ENCODE assay signal across 20 cellular contexts in the genomic region with DNA sequence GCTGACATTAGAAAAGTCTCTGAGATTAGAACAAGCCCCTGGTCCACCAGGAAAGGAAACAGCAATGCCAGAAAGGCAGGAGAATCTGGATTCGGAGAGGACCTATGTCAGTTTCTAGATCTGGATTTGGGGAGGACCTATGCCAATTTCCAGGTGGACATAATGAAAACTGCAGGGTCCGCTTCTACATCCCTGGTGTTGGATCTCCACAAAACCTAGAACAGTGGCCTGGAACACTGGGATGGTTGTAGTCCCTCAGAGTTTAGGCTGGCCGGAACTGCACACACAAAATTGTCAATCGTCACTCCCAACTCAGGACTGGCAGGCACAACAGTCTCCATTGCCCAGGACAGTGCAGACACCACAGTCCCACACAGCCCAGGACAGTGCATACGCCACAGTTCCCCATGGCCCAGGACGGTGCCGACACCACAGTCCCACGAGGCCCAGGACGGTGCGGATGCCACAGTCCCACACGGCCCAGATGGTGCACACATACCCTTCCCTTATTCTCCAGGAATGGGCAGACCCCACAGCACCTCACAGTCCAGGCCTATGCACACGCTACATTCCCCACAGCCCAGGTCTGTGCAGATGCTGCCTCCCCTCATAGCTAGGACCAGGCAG.
DNase-seq lines count a peak whose midpoint lies in the region; ATAC-seq, FAIRE-seq and TF ChIP-seq lines count a peak whose summit lies in the region.
"Had no signal": no experiment of that assay in that cellular context is flagged by ENCODE, and none has a peak within 500 bp of the region (broad histone marks: within the 10 kb centered on the region; RNA-seq: fewer than 3 reads in every experiment).

No MANE protein-coding gene starts in this region.

- H2BK15ac ChIP-seq in H1 (ENCODE audit: low read length), result no peak overlapping the region
- no peak overlapping the region for H2BK15ac ChIP-seq in neuronal stem cell (ENCODE audit: low read length)

- intact Hi-C loops in cardiac septum (cut with DNase I) (loop anchor here (10.0 kb wide), 1 partner anchor 406 kb away; no protein-coding TSS in a partner anchor), Right ventricle myocardium superior (cut with DNase I) (no loop called here), HepG2 (cut with micrococcal nuclease; ENCODE audit: unreplicated experiment) (no loop called here)

- no TSS peak for BruUV-seq in HepG2 (replicated peaks; lab: Mats Ljungman, UMichigan)

- H2BK120ac ChIP-seq in H1 (replicated peaks; ENCODE audit: low read depth, low read length) (no peak overlapping the region), neuronal stem cell (ENCODE audit: low read depth, low read length) (no peak overlapping the region)

- H2BK12ac ChIP-seq in H1 (ENCODE audit: low read depth, low read length) (peak overlapping the region; percentile 1; the same call in 1 of the 2 replicates), neuronal stem cell (ENCODE audit: low read length) (no peak overlapping the region)

- H2BK20ac ChIP-seq in H1 (ENCODE audit: low read length), result 0 out of 2 replicates have a peak overlapping the region, but pooled peaks have one; percentile 48

- TF ChIP-seq CTCF in H1 (IDR thresholded peaks at IDR 0.05; ENCODE audit: control extremely low read depth in 1 of 3, insufficient read depth in 1 of 3, low read depth in 1 of 3, low read length in 3 of 3) (no peak), HepG2 (CRISPR knock-in tag; IDR thresholded peaks at IDR 0.05) (no peak)

- H3K27me3 ChIP-seq in H1 (replicated peaks in 1 of 4; ENCODE audit: control insufficient read depth in 3 of 4, extremely low read depth in 1 of 4, insufficient read depth in 3 of 4, low read length in 3 of 4), result no peaks in the 10 kb centered on the region
- H3K27me3 ChIP-seq in neuronal stem cell (ENCODE audit: control insufficient read depth in 3 of 3, insufficient read depth in 3 of 3, low read depth in 1 of 3, low read length in 3 of 3), result no peaks in the 10 kb centered on the region
- no peaks in the 10 kb centered on the region; a peak in 1 of 5 replicates for H3K27me3 ChIP-seq in HepG2 (ENCODE audit: control insufficient read depth in 1 of 2, insufficient read depth in 2 of 2, low read length in 2 of 2)

- H3K14ac ChIP-seq in H1 (ENCODE audit: insufficient read length) (no peak overlapping the region), neuronal stem cell (ENCODE audit: low read length) (peak overlapping the region; percentile 90)

- no peak for TF ChIP-seq EP300 in H1 (IDR thresholded peaks at IDR 0.05; ENCODE audit: borderline replicate concordance in 1 of 2, low read depth in 2 of 2, low read length in 2 of 2)
- TF ChIP-seq EP300 in HepG2 (IDR thresholded peaks at IDR 0.05; ENCODE audit: low read depth in 2 of 2, low read length in 2 of 2), result no peak
- TF ChIP-seq EP300 in HepG2 (CRISPR knock-in tag; IDR thresholded peaks at IDR 0.05; ENCODE audit: borderline replicate concordance), result no peak

- H4K8ac ChIP-seq in H1 (ENCODE audit: extremely low read depth, insufficient read depth, low read length) (no peak overlapping the region), neuronal stem cell (ENCODE audit: low read depth, low read length) (no peak overlapping the region)

- H3K79me2 ChIP-seq in H1 (ENCODE audit: control insufficient read depth in 1 of 2, insufficient read depth in 2 of 2, low read length in 2 of 2) (no peaks in the 10 kb centered on the region), HepG2 (ENCODE audit: insufficient read depth, low read length) (no peaks in the 10 kb centered on the region)

- no peak overlapping the region for H2AK5ac ChIP-seq in H1 (ENCODE audit: low read depth, low read length)
- peak overlapping the region; percentile 30 for H2AK5ac ChIP-seq in neuronal stem cell (ENCODE audit: low read depth, low read length)

- H3K56ac ChIP-seq in H1 (replicated peaks; ENCODE audit: insufficient read length, low read depth, low read length), result no peak overlapping the region

- H3K9ac ChIP-seq in H1 (replicated peaks in 1 of 4; ENCODE audit: extremely low read depth in 1 of 4, low read depth in 3 of 4, low read length in 3 of 4) (no peak overlapping the region), neuronal stem cell (ENCODE audit: low read depth, low read length, poor library complexity) (peak overlapping the region; percentile 17), HepG2 (ENCODE audit: insufficient read depth, low read depth, low read length) (no peak overlapping the region)

- H4K20me1 ChIP-seq in H1 (replicated peaks in 1 of 2; ENCODE audit: control insufficient read depth in 1 of 2, insufficient read depth in 2 of 2, low read length in 2 of 2) (no peaks in the 10 kb centered on the region), HepG2 (ENCODE audit: insufficient read depth, low read length) (no peaks in the 10 kb centered on the region)

- H2AFZ ChIP-seq in H1 (ENCODE audit: low read length) (no peak overlapping the region), neuronal stem cell (ENCODE audit: low read length) (no peak overlapping the region), HepG2 (ENCODE audit: low read length) (no peak overlapping the region)
- H2AFZ ChIP-seq: GM23338 had no signal

- H3K23ac ChIP-seq in H1 (ENCODE audit: insufficient read length) (no peak overlapping the region), neuronal stem cell (ENCODE audit: low read depth, low read length, poor library complexity) (peak overlapping the region; percentile 75)

- H3K27ac ChIP-seq in H1 (ENCODE audit: low read depth, low read length), result no peak overlapping the region
- no peak overlapping the region for H3K27ac ChIP-seq in neuronal stem cell (replicated peaks; ENCODE audit: low read length)
- H3K27ac ChIP-seq in HepG2 (ENCODE audit: extremely low read length, insufficient read depth, low read length), result no peak overlapping the region
- H3K27ac ChIP-seq: 22Rv1, A549, C4-2B had no signal

- ATAC-seq in Right ventricle myocardium superior (ENCODE audit: poor library complexity) (no peak), HepG2 (no peak), HG02588 (IDR thresholded peaks at IDR 0.05; ENCODE audit: unreplicated experiment) (no peak)
- ATAC-seq: GM23338 had no signal

- POLR2A ChIA-PET in H1 (lab: Charles Lee; ENCODE audit: partially characterized antibody) (no interaction called here), HepG2 (lab: Yijun Ruan, JAX) (no interaction called here)

- in situ Hi-C loops in HepG2 (cut with HindIII; ENCODE audit: extremely low pct_ligation_motif_present, low pct_unique_long_range_greater_than_20kb), result loop anchor here (10.0 kb wide), 1 partner anchor 136 kb away; no protein-coding TSS in a partner anchor

- H3K18ac ChIP-seq in H1 (ENCODE audit: extremely low read depth, low read length) (no peak overlapping the region), neuronal stem cell (ENCODE audit: low read length) (peak overlapping the region; percentile 74)

- TF ChIP-seq RAD21 in H1 (IDR thresholded peaks at IDR 0.05 in 1 of 2, conservative IDR thresholded peaks at IDR 0.05 in 1 of 2; ENCODE audit: low read depth in 2 of 2, low read length in 2 of 2) (no peak), HepG2 (CRISPR knock-in tag; IDR thresholded peaks at IDR 0.05) (no peak)

- H3K4me3 ChIP-seq in H1 (ENCODE audit: extremely low read depth in 1 of 4, insufficient read depth in 2 of 4, low read depth in 3 of 4, low read length in 4 of 4) (no peak overlapping the region), neuronal stem cell (ENCODE audit: low read length in 2 of 2) (peak overlapping the region in 1 of 2 donors; percentile 10), HepG2 (replicated peaks in 1 of 3; ENCODE audit: insufficient read depth in 1 of 3, low read depth in 2 of 3, low read length in 3 of 3) (no peak overlapping the region)
- H3K4me3 ChIP-seq: A549, GM23338 had no signal

- H3K79me1 ChIP-seq in H1 (ENCODE audit: low read depth, low read length), result no peaks in the 10 kb centered on the region
- no peaks in the 10 kb centered on the region for H3K79me1 ChIP-seq in neuronal stem cell (ENCODE audit: low read depth, low read length)

- H2BK5ac ChIP-seq in H1 (ENCODE audit: low read depth, low read length) (no peak overlapping the region), neuronal stem cell (ENCODE audit: low read length) (no peak overlapping the region)

- FAIRE-seq in H1 (lab: Jason Lieb, UNC) (no peak), urothelium cell line (lab: Jason Lieb, UNC) (peak; percentile 94), HepG2 (lab: Jason Lieb, UNC) (no peak)
- FAIRE-seq: D721Med, G401.6, GM12891, HTR-8/SVneo had no signal

- H4K5ac ChIP-seq in H1 (ENCODE audit: insufficient read length, low read depth, low read length), result no peak overlapping the region

- H3K4me1 ChIP-seq in H1 (replicated peaks in 1 of 4; ENCODE audit: control insufficient read depth in 3 of 4, insufficient read depth in 4 of 4, low read length in 3 of 4), result no peaks in the 10 kb centered on the region; a peak in 1 of 7 replicates
- no peaks in the 10 kb centered on the region for H3K4me1 ChIP-seq in neuronal stem cell (ENCODE audit: control insufficient read depth in 2 of 2, insufficient read depth in 1 of 2, low read depth in 1 of 2, low read length in 2 of 2)
- no peaks in the 10 kb centered on the region for H3K4me1 ChIP-seq in HepG2 (ENCODE audit: insufficient read depth, low read length)
- H3K4me1 ChIP-seq: A549, Caco-2 had no signal

- no peaks in the 10 kb centered on the region; a peak in 1 of 4 replicates for H3K9me3 ChIP-seq in H1 (ENCODE audit: insufficient read depth in 2 of 2, low read depth in 1 of 2, low read length in 1 of 2)
- H3K9me3 ChIP-seq in neuronal stem cell (replicated peaks in 1 of 2; ENCODE audit: control insufficient read depth in 2 of 2, insufficient read depth in 1 of 2, low read depth in 1 of 2, low read length in 2 of 2), result peaks cover 0 to 5% of the 10 kb centered on the region in 2 donors
- no peaks in the 10 kb centered on the region for H3K9me3 ChIP-seq in HepG2 (ENCODE audit: low read length)
- H3K9me3 ChIP-seq: Caco-2 had no signal

- H3K4me2 ChIP-seq in H1 (ENCODE audit: insufficient read depth in 1 of 2, low read depth in 2 of 2, low read length in 2 of 2) (no peak overlapping the region), neuronal stem cell (ENCODE audit: insufficient read depth, low read length, poor library complexity, severe bottlenecking) (no peak overlapping the region), HepG2 (ENCODE audit: low read depth, low read length) (no peak overlapping the region)
- H3K4me2 ChIP-seq: A549, GM23338 had no signal

- CTCF ChIA-PET in H1 (lab: Charles Lee; ENCODE audit: partially characterized antibody) (interaction anchor here (1.2 kb wide), 1 partner anchor 134 kb away, joined by 3 read pairs; no protein-coding TSS in a partner anchor), HepG2 (lab: Yijun Ruan, JAX; ENCODE audit: low intra/inter-chr PET ratio, low total read pairs) (no interaction called here)

- no peaks in the 10 kb centered on the region for H3K36me3 ChIP-seq in H1 (ENCODE audit: control insufficient read depth in 2 of 4, insufficient read depth in 4 of 4, low read length in 3 of 4)
- no peaks in the 10 kb centered on the region for H3K36me3 ChIP-seq in neuronal stem cell (replicated peaks in 1 of 2; ENCODE audit: control insufficient read depth in 2 of 2, insufficient read depth in 2 of 2, low read length in 2 of 2)
- no peaks in the 10 kb centered on the region for H3K36me3 ChIP-seq in HepG2 (replicated peaks in 1 of 2; ENCODE audit: control insufficient read depth in 1 of 2, insufficient read depth in 2 of 2, low read length in 2 of 2)

- H3K23me2 ChIP-seq in H1 (ENCODE audit: low read depth, low read length), result no peaks in the 10 kb centered on the region

- H4K91ac ChIP-seq in H1 (replicated peaks; ENCODE audit: insufficient read length, low read length), result no peak overlapping the region
- H4K91ac ChIP-seq in neuronal stem cell (ENCODE audit: low read depth, low read length, poor library complexity), result no peak overlapping the region

- no peak for TF ChIP-seq POLR2A in H1 (IDR thresholded peaks at IDR 0.05; ENCODE audit: control extremely low read depth in 1 of 2, low read depth in 2 of 2, low read length in 2 of 2)
- TF ChIP-seq POLR2A in HepG2 (IDR thresholded peaks at IDR 0.05; ENCODE audit: insufficient read depth in 1 of 2, low read depth in 2 of 2, low read length in 2 of 2), result no peak

- no peak overlapping the region for H3K4ac ChIP-seq in H1 (replicated peaks; ENCODE audit: insufficient read length, low read depth, low read length)
- no peak overlapping the region for H3K4ac ChIP-seq in neuronal stem cell (ENCODE audit: low read length)

- 95% methylated on average over 12 of the region's 12 CpGs; no CpG with 5 or more reads in 1 of the 2 experiments for WGBS in H1 (ENCODE audit: extremely low coverage in 1 of 2, insufficient coverage in 1 of 2, insufficient read length in 1 of 2, insufficient replicate concordance in 2 of 2, low coverage in 1 of 2, low lambda C conversion rate in 2 of 2, missing lambda C conversion rate in 1 of 2), 2 experiments
- WGBS in neuronal stem cell (ENCODE audit: extremely low coverage in 2 of 2, insufficient read length in 2 of 2, insufficient replicate concordance in 1 of 2), 2 donors, result no CpG with 5 or more reads among the region's 12 CpGs
- 69% methylated on average over 5 of the region's 12 CpGs for WGBS in HepG2 (ENCODE audit: low lambda C conversion rate)

- DNase-seq in cardiac septum (ENCODE audit: low spot score) (peak; percentile 47), Right ventricle myocardium superior (no peak), H1 (ENCODE audit: low read depth in 1 of 2, low spot score in 2 of 2) (no peak), neuronal stem cell (ENCODE audit: low spot score) (no peak), urothelium cell line (ENCODE audit: low spot score) (no peak), HepG2 (ENCODE audit: low spot score) (no peak), putamen (ENCODE audit: low spot score) (no peak)
- DNase-seq: AML-193; Caco-2; CD4-positive, alpha-beta T cell; H7 had no signal
